In the genomic region with DNA sequence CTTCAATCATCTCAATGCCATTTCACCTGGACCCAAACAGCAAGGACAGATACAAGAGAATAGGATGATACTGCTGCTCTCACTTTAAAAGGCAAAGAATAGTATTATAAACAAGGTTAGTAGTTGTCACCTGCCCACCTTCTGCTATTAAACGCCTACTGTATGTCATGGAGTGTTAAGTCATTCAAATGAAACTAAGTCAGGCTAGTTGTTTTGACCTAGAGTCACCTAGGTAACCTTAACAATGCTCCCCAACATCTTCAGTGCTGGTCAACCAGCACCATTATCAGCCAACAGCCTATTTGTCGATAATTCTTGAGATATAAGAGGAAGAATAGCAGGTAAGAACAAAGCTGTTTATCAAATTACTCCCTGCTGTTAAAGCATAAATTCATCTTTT, we compare ENCODE assay signal across 16 cellular contexts.
"Had no signal": no experiment of that assay in that cellular context is flagged by ENCODE, and none has a peak within 500 bp of the region (broad histone marks: within the 10 kb centered on the region; RNA-seq: fewer than 3 reads in every experiment).

No MANE protein-coding gene starts in this region.

- H3K27ac ChIP-seq: tibial artery had no signal

- H3K27me3 Mint-ChIP-seq: activated CD4-positive, alpha-beta T cell treated with anti-CD3 and anti-CD28 coated beads, Interleukin-2, amount 10 ng/mL, durations not matched to agents 24 days and 14 days; dendritic cell treated with granulocyte-macrophage colony-stimulating factor and Interleukin-4, amounts not matched to agents 40 ng/mL and 50 ng/mL, for 4 days; naive B cell; stimulated activated naive B cell treated with anti-CD40 and anti-IgM and Interleukin-4, amounts not matched to agents 10 μg/mL and 1 μg/mL and 100 μg/mL, for 72 hours had no signal

- H3K4me3 ChIP-seq: lung, tibial artery had no signal

- H3K27ac Mint-ChIP-seq: activated CD4-positive, alpha-beta T cell treated with anti-CD3 and anti-CD28 coated beads, Interleukin-2, amount 10 ng/mL, durations not matched to agents 24 days and 14 days; dendritic cell treated with granulocyte-macrophage colony-stimulating factor and Interleukin-4, amounts not matched to agents 40 ng/mL and 50 ng/mL, for 4 days; stimulated activated naive B cell treated with anti-CD40 and anti-IgM and Interleukin-4, amounts not matched to agents 10 μg/mL and 1 μg/mL and 100 μg/mL, for 72 hours; T-helper 1 cell treated with Interleukin-12 subunit alpha and Interleukin-12 subunit beta and Interleukin-4 antibody, amounts not matched to agents 30 μg/mL and 1 μg/mL, for 36 hours had no signal

- H3K9me3 ChIP-seq: tibial artery had no signal

- H3K27me3 ChIP-seq: tibial artery had no signal

- H3K4me3 Mint-ChIP-seq: activated CD4-positive, alpha-beta T cell treated with anti-CD3 and anti-CD28 coated beads, Interleukin-2, amount 10 ng/mL, durations not matched to agents 24 days and 14 days; dendritic cell treated with granulocyte-macrophage colony-stimulating factor and Interleukin-4, amounts not matched to agents 40 ng/mL and 50 ng/mL, for 4 days; naive B cell; stimulated activated naive B cell treated with anti-CD40 and anti-IgM and Interleukin-4, amounts not matched to agents 10 μg/mL and 1 μg/mL and 100 μg/mL, for 72 hours; T-helper 1 cell treated with Interleukin-12 subunit alpha and Interleukin-12 subunit beta and Interleukin-4 antibody, amounts not matched to agents 30 μg/mL and 1 μg/mL, for 36 hours had no signal

- ATAC-seq: stimulated activated naive B cell treated with anti-CD40 and anti-IgM and Interleukin-4, amounts not matched to agents 10 μg/mL and 1 μg/mL and 100 μg/mL, for 72 hours had no signal

- DNase-seq: activated CD4-positive, alpha-beta T cell treated with anti-CD3 and anti-CD28 coated beads, Interleukin-2, amount 10 ng/mL, durations not matched to agents 24 days and 14 days; activated CD8-positive, alpha-beta memory T cell treated with anti-CD3 and anti-CD28 coated beads for 24 hours; activated naive CD4-positive, alpha-beta T cell treated with Interleukin-2 at 50 U/mL for 16 hours; effector memory CD4-positive, alpha-beta T cell; head of caudate nucleus; naive B cell; nucleus accumbens; stimulated activated CD4-positive, alpha-beta T cell treated with anti-CD3 and anti-CD28 coated beads, Interleukin-2, amount 100 ng/mL, for 48 hours; stimulated activated naive B cell treated with anti-CD40 and anti-IgM and Interleukin-4, amounts not matched to agents 10 μg/mL and 1 μg/mL and 100 μg/mL, for 72 hours; tibial artery had no signal

- FAIRE-seq: astrocyte, bronchial epithelial cell, urothelium cell line had no signal

- H3K9me3 Mint-ChIP-seq: activated CD4-positive, alpha-beta T cell treated with anti-CD3 and anti-CD28 coated beads, Interleukin-2, amount 10 ng/mL, durations not matched to agents 24 days and 14 days; dendritic cell treated with granulocyte-macrophage colony-stimulating factor and Interleukin-4, amounts not matched to agents 40 ng/mL and 50 ng/mL, for 4 days; naive B cell; stimulated activated naive B cell treated with anti-CD40 and anti-IgM and Interleukin-4, amounts not matched to agents 10 μg/mL and 1 μg/mL and 100 μg/mL, for 72 hours; T-helper 1 cell treated with Interleukin-12 subunit alpha and Interleukin-12 subunit beta and Interleukin-4 antibody, amounts not matched to agents 30 μg/mL and 1 μg/mL, for 36 hours had no signal
